1 cellular context compared by ENCODE assay signal in the genomic region with DNA sequence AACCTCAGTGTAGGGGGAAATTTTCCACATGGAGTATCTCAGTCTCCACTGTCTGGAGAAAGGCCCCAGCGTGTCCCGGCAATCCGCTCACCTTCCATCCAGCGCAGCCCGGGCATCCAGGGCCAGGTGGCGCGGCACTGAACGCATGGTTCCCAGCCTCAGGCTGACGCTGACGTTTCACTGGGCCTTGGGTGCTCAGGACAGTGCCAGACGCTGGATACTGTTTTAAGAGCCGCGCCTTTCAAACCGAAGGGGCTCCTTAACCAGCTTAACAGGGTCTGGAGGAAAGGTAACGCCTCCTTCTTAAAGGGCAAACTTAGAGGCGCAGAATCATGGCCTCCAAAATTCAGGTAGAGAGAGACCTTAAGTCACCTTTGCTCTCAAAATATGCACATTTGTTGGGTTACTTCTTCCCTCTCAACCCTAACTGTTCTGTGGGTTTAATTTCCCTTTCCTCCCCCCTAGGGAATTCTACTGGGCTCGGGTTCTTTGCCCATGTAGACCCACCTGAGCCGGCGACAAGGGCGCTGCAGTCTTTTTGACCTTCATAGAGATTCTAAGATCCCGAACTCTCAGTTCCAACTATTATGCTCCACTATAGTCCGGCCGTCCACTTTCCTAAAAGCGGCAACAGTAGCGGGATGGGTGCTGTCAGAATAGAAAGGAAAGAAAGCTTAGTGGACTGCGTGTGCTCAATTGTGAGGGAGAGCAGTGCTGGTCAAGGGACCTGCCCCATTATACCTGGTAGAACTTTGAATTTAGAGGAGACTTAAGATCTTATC.
A peak's percentile ranks its signal among the peaks of the same experiment; 100 is the strongest.
TF ChIP-seq lines count a peak whose summit lies in the region.

No MANE protein-coding gene starts in this region.

TF ChIP-seq in H1, 55 proteins besides CTCF, POLR2A, EP300 and RAD21:
- peak; percentile 78 for TF ChIP-seq EZH2 (IDR thresholded peaks at IDR 0.05; ENCODE audit: low read depth, low read length, severe bottlenecking)
- TF ChIP-seq CTBP2 (IDR thresholded peaks at IDR 0.05; ENCODE audit: borderline replicate concordance, insufficient read depth, insufficient read length, low read length) = no peak
- TF ChIP-seq RFX5 (IDR thresholded peaks at IDR 0.05; ENCODE audit: borderline replicate concordance, low read depth, low read length) = no peak
- no peak for TF ChIP-seq CBX5 (IDR thresholded peaks at IDR 0.05; ENCODE audit: low read depth, low read length)
- TF ChIP-seq CEBPB (IDR thresholded peaks at IDR 0.05; ENCODE audit: low read depth, low read length) = no peak
- no peak for TF ChIP-seq TAF7 (optimal IDR thresholded peaks at IDR 0.05; ENCODE audit: borderline replicate concordance, low read depth, low read length)
- no peak for TF ChIP-seq ZNF274 (IDR thresholded peaks at IDR 0.05; ENCODE audit: borderline replicate concordance, extremely low read depth, low read length)
- TF ChIP-seq SUZ12 (IDR thresholded peaks at IDR 0.05; ENCODE audit: low read length) = peak; percentile 78
- TF ChIP-seq KDM4A (IDR thresholded peaks at IDR 0.05; ENCODE audit: low read depth, low read length, severe bottlenecking) = peak; percentile 1
- TF ChIP-seq KDM5A (IDR thresholded peaks at IDR 0.05; ENCODE audit: low read length) = no peak
- no peak for TF ChIP-seq SIRT6 (IDR thresholded peaks at IDR 0.05; ENCODE audit: low read length)
- TF ChIP-seq CBX8 (IDR thresholded peaks at IDR 0.05; ENCODE audit: borderline replicate concordance, low read depth, low read length) = no peak
- TF ChIP-seq SP4 (IDR thresholded peaks at IDR 0.05; ENCODE audit: low read length) = no peak
- TF ChIP-seq, protein P1, sequence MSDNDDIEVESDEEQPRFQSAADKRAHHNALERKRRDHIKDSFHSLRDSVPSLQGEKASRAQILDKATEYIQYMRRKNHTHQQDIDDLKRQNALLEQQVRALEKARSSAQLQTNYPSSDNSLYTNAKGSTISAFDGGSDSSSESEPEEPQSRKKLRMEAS (IDR thresholded peaks at IDR 0.05) = peak; percentile 48
- TF ChIP-seq TCF12 (IDR thresholded peaks at IDR 0.05; ENCODE audit: low read depth, low read length) = no peak
- TF ChIP-seq CHD2 (IDR thresholded peaks at IDR 0.05; ENCODE audit: low read length) = no peak
- TF ChIP-seq BRCA1 (IDR thresholded peaks at IDR 0.05; ENCODE audit: low read depth, low read length) = no peak
- TF ChIP-seq SP2 (IDR thresholded peaks at IDR 0.05; ENCODE audit: low read length) = no peak
- TF ChIP-seq SIX5 (IDR thresholded peaks at IDR 0.05; ENCODE audit: low read depth, low read length) = no peak
- no peak for TF ChIP-seq KDM1A (IDR thresholded peaks at IDR 0.05; ENCODE audit: borderline replicate concordance, low read length)
